8 cellular contexts compared by ENCODE assay signal in the genomic region with DNA sequence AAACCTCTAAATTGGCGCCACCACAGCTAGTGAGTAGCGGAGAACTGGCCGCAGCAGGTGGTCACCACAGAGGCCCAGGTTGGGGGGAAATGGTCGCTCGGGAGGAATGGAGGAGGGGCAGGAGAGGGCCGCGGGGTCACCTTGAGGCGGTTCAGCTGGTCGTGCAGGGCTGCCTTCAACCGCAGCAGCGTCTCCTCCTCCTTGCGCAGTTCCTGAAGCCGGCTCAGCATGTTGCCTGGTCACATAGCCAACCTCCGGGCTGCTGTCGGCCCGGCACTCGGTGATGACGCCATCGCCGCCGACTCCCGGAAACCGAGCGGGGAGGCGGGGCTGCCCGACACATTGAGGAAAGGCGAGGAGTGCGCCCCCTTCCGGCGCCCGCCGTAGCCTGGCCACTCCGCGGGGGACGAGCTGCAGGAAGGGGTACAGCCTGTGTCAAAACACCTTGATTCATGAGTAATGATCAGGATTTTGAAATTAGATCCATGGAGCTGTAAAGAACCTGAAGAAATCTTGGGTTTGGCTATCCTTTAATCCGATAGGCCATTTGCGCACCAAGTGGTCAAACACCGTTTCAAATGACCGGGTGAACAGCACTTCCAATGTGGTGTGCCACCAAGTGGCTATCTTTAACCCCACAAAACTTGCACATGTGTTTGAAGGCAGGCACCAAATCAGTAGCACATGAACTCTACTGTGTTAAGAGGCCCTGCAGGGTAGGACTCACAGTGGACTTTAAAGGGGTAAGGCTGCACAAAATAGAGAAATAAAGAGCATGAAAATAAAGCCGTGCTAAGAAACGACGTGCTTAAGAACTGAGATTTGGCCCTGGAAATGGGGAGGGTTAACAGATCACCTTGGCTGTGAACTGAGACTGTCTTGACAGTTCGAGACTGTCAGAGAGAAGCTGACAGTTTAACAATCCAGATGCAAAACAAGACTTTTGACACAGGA. TPM values are rescaled to one million over a fixed set of nuclear protein-coding genes. Genes with fewer than 3 reads are reported as not detected.
DNase-seq lines count a peak whose midpoint lies in the region; FAIRE-seq and TF ChIP-seq lines count a peak whose summit lies in the region.

Gene SNAPC5 (minus strand): TSS at position 261 of the 954 bp plus-strand sequence. CDS start 31 bp downstream, at position 230.

- DNase-seq in H54 (ENCODE audit: insufficient read length, low spot score) (peak; percentile 61), SHP77 treated with DMSO at 0.1 percent for 48 hours (lab: John Stamatoyannopoulos, UW) (peak; percentile 87), fibroblast of the conjunctiva (ENCODE audit: low read depth) (peak; percentile 85)
- peak; percentile 99 for DNase-seq in activated effector memory CD4-positive, alpha-beta T cell treated with anti-CD3 and anti-CD28 coated beads, Interleukin-2, amount 50 U/mL, for 16 hours

- H3K79me2 ChIP-seq in Loucy (ENCODE audit: insufficient read depth, low read length) (peaks cover 66% of the 10 kb centered on the region), neural cell (replicated peaks; ENCODE audit: insufficient read depth, low read length) (peaks cover 13% of the 10 kb centered on the region)

- TF ChIP-seq CTCF in Loucy (conservative IDR thresholded peaks at IDR 0.05; ENCODE audit: low read length) (peak; percentile 98), neural cell (IDR thresholded peaks at IDR 0.05; ENCODE audit: poor library complexity, severe bottlenecking) (peak; percentile 99)

- TF ChIP-seq EP300 in neural cell (conservative IDR thresholded peaks at IDR 0.05; ENCODE audit: poor library complexity, severe bottlenecking), result peak; percentile 47

- H3K4me2 ChIP-seq in Loucy (ENCODE audit: low read depth, low read length, poor library complexity, severe bottlenecking), result peak within 1 kb of the TSS; percentile 98
- H3K4me2 ChIP-seq in neural cell (ENCODE audit: low read length), result peak within 1 kb of the TSS; percentile 74

- TF ChIP-seq POLR2A in H54 (IDR thresholded peaks at IDR 0.05; ENCODE audit: low read depth, low read length), result peak; percentile 74

- H3K27me3 ChIP-seq in Loucy (ENCODE audit: insufficient read depth, low read length, poor library complexity, severe bottlenecking) (no peaks in the 10 kb centered on the region), neural cell (ENCODE audit: insufficient read depth, low read depth, low read length) (no peaks in the 10 kb centered on the region), stomach smooth muscle (ENCODE audit: control insufficient read depth in 1 of 2, insufficient read depth in 2 of 2, low read length in 2 of 2) (no peaks in the 10 kb centered on the region)

- TF ChIP-seq RAD21 in neural cell (conservative IDR thresholded peaks at IDR 0.05), result peak; percentile 78

- H4K20me1 ChIP-seq in Loucy (ENCODE audit: insufficient read depth, low read length, poor library complexity, severe bottlenecking), result peaks cover 54% of the 10 kb centered on the region
- H4K20me1 ChIP-seq in neural cell (ENCODE audit: insufficient read depth), result no peaks in the 10 kb centered on the region

- peak within 1 kb of the TSS; percentile 66 for H3K27ac ChIP-seq in neural cell (ENCODE audit: low read length)
- peak within 1 kb of the TSS; percentile 88 for H3K27ac ChIP-seq in stomach smooth muscle (ENCODE audit: low read length)

- H3K9me2 ChIP-seq in Loucy (replicated peaks; ENCODE audit: low read depth, low read length) (no peaks in the 10 kb centered on the region), neural cell (ENCODE audit: insufficient read depth, low read length) (no peaks in the 10 kb centered on the region)

- H3K4me1 ChIP-seq in ES-I3 (ENCODE audit: insufficient read depth, low read length) (peaks cover 6% of the 10 kb centered on the region), Loucy (ENCODE audit: insufficient read depth, low read length, poor library complexity, severe bottlenecking) (peaks cover 26% of the 10 kb centered on the region), stomach smooth muscle (ENCODE audit: control insufficient read depth, insufficient read depth, low read length) (peaks cover 12% of the 10 kb centered on the region)

- FAIRE-seq in H54 (lab: Jason Lieb, UNC), result no peak

- H2AFZ ChIP-seq in Loucy (ENCODE audit: low read length), result peak within 1 kb of the TSS; percentile 86
- H2AFZ ChIP-seq in neural cell (ENCODE audit: low read depth, low read length), result peak within 1 kb of the TSS; percentile 65

- peaks cover 27% of the 10 kb centered on the region for H3F3A ChIP-seq in Loucy (ENCODE audit: low read depth)
- H3F3A ChIP-seq in neural cell (ENCODE audit: insufficient read depth, low read length, poor library complexity, severe bottlenecking), result peaks cover 3% of the 10 kb centered on the region

- H3K4me3 ChIP-seq in Loucy (ENCODE audit: low read length, poor library complexity, severe bottlenecking), result peak within 1 kb of the TSS; percentile 98
- H3K4me3 ChIP-seq in neural cell (ENCODE audit: low read length), result peak within 1 kb of the TSS; percentile 78
- H3K4me3 ChIP-seq in stomach smooth muscle (ENCODE audit: low read length in 2 of 2), result peak within 1 kb of the TSS; percentile 90 to 99

- H3K9ac ChIP-seq in ES-I3 (ENCODE audit: low read depth, low read length) (peak within 1 kb of the TSS; percentile 94), Loucy (ENCODE audit: low read depth, low read length, poor library complexity, severe bottlenecking) (peak within 1 kb of the TSS; percentile 90), neural cell (ENCODE audit: low read length) (peak within 1 kb of the TSS; percentile 71), stomach smooth muscle (ENCODE audit: low read length in 2 of 2) (peak within 1 kb of the TSS; percentile 97 to 98)

- no peaks in the 10 kb centered on the region for H3K9me3 ChIP-seq in ES-I3 (ENCODE audit: control insufficient read depth, insufficient read depth, low read length)
- no peaks in the 10 kb centered on the region for H3K9me3 ChIP-seq in Loucy (ENCODE audit: insufficient read depth, low read depth, low read length)
- H3K9me3 ChIP-seq in neural cell (ENCODE audit: low read length), result no peaks in the 10 kb centered on the region
- no peaks in the 10 kb centered on the region for H3K9me3 ChIP-seq in stomach smooth muscle (ENCODE audit: control insufficient read depth in 2 of 2, low read length in 2 of 2)

- peaks cover 48% of the 10 kb centered on the region for H3K36me3 ChIP-seq in ES-I3 (ENCODE audit: insufficient read depth, low read length)
- H3K36me3 ChIP-seq in Loucy (ENCODE audit: insufficient read depth, low read length), result peaks cover 78% of the 10 kb centered on the region
- H3K36me3 ChIP-seq in neural cell (ENCODE audit: insufficient read depth, low read length), result peaks cover 6% of the 10 kb centered on the region
- peaks cover 46 to 61% of the 10 kb centered on the region in 2 donors for H3K36me3 ChIP-seq in stomach smooth muscle (ENCODE audit: control insufficient read depth in 2 of 2, insufficient read depth in 2 of 2, low read length in 2 of 2)

TF ChIP-seq in neural cell, 6 proteins besides CTCF, POLR2A, EP300 and RAD21:
- TF ChIP-seq EZH2 (IDR thresholded peaks at IDR 0.05; ENCODE audit: borderline replicate concordance, insufficient read depth, low read length, poor library complexity, severe bottlenecking) (no peak), POLR2AphosphoS5 (IDR thresholded peaks at IDR 0.05) (peak; percentile 81), TAF1 (IDR thresholded peaks at IDR 0.05; ENCODE audit: low read depth) (peak; percentile 31), MXI1 (conservative IDR thresholded peaks at IDR 0.05; ENCODE audit: poor library complexity, severe bottlenecking) (peak; percentile 99), SMC3 (conservative IDR thresholded peaks at IDR 0.05; ENCODE audit: poor library complexity) (peak; percentile 92)
- TF ChIP-seq, protein P1, sequence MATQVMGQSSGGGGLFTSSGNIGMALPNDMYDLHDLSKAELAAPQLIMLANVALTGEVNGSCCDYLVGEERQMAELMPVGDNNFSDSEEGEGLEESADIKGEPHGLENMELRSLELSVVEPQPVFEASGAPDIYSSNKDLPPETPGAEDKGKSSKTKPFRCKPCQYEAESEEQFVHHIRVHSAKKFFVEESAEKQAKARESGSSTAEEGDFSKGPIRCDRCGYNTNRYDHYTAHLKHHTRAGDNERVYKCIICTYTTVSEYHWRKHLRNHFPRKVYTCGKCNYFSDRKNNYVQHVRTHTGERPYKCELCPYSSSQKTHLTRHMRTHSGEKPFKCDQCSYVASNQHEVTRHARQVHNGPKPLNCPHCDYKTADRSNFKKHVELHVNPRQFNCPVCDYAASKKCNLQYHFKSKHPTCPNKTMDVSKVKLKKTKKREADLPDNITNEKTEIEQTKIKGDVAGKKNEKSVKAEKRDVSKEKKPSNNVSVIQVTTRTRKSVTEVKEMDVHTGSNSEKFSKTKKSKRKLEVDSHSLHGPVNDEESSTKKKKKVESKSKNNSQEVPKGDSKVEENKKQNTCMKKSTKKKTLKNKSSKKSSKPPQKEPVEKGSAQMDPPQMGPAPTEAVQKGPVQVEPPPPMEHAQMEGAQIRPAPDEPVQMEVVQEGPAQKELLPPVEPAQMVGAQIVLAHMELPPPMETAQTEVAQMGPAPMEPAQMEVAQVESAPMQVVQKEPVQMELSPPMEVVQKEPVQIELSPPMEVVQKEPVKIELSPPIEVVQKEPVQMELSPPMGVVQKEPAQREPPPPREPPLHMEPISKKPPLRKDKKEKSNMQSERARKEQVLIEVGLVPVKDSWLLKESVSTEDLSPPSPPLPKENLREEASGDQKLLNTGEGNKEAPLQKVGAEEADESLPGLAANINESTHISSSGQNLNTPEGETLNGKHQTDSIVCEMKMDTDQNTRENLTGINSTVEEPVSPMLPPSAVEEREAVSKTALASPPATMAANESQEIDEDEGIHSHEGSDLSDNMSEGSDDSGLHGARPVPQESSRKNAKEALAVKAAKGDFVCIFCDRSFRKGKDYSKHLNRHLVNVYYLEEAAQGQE (IDR thresholded peaks at IDR 0.05; ENCODE audit: borderline replicate concordance), result peak; percentile 27
TF ChIP-seq in neural cell: peak in this region for 5.

RNA-seq across cellular contexts. Expression of gene SNAPC5, which starts in this region (rescaled TPM):
- 57.3 and 62.3 TPM in 2 replicates for polyA plus RNA-seq in neural cell
- 25.6 and 26.8 TPM in 2 replicates for polyA minus RNA-seq in neural cell

Comparison
In these comparisons a context has a peak if more than half of its experiments do, and no peak if none do; other contexts are left out.
1. Peak in every context shown above with its lines: DNase-seq, H3K4me3 ChIP-seq and H3K27ac ChIP-seq.